Comparison of ENCODE assay signal across 7 cellular contexts in genomic region chr1:150560986-150561829, GRCh38. TPM values are rescaled to one million over a fixed set of nuclear protein-coding genes. Genes with fewer than 3 reads are reported as not detected.
DNase-seq lines count a peak whose midpoint lies in the region; TF ChIP-seq lines count a peak whose summit lies in the region.

No MANE protein-coding gene starts in this region.

- in situ Hi-C loops in GM13977 (cut with MboI; ENCODE audit: low pct_unique_long_range_greater_than_20kb, low sequenced_read_pairs, unreplicated experiment) = loop anchor here (10.0 kb wide), 1 partner anchor 54 kb away; no protein-coding TSS in a partner anchor

- H3K4me3 Mint-ChIP-seq in endothelial cell (ENCODE audit: unreplicated experiment) = peak overlapping the region; percentile 94

- DNase-seq in GM13977 (ENCODE audit: low spot score) (peak; percentile 85), HPDE6-E6E7 (ENCODE audit: extremely low spot score) (peak; percentile 89), NOMO-1 treated with dmso at 0.1 percent for 144 hours (lab: John Stamatoyannopoulos, UW; ENCODE audit: unreplicated experiment) (peak; percentile 77), activated T-cell treated with anti-CD3 and anti-CD28 coated beads for 1 hour (ENCODE audit: low read depth) (peak; percentile 76), endothelial cell (ENCODE audit: low spot score) (peak; percentile 95), midbrain (lab: John Stamatoyannopoulos, UW) (peak; percentile 85)
- peak; percentile 61 to 69 for DNase-seq in stimulated activated CD8-positive, alpha-beta memory T cell treated with anti-CD3 and anti-CD28 coated beads, Interleukin-15, amount 100 ng/mL, for 4 hours (ENCODE audit: low read depth in 2 of 2)

- H3K27me3 Mint-ChIP-seq in endothelial cell (ENCODE audit: unreplicated experiment) = peaks cover 12% of the 10 kb centered on the region

- H3K9me3 Mint-ChIP-seq in endothelial cell (ENCODE audit: unreplicated experiment) = no peaks in the 10 kb centered on the region

- peaks cover 4% of the 10 kb centered on the region for H3K36me3 Mint-ChIP-seq in endothelial cell (ENCODE audit: low read depth, unreplicated experiment)

- TF ChIP-seq CTCF in GM13977 (IDR thresholded peaks at IDR 0.05; ENCODE audit: extremely low read depth, insufficient read depth, missing control alignments) (peak; percentile 94), endothelial cell (IDR thresholded peaks at IDR 0.05; ENCODE audit: unreplicated experiment) (peak; percentile 73)

- peak overlapping the region; percentile 100 for H3K27ac Mint-ChIP-seq in endothelial cell (ENCODE audit: unreplicated experiment)

- peaks cover 45% of the 10 kb centered on the region for H3K4me1 Mint-ChIP-seq in endothelial cell (ENCODE audit: unreplicated experiment)

RNA-seq across cellular contexts. Expression of gene ADAMTSL4, which starts 12.0 kb away (rescaled TPM):
- total RNA-seq in endothelial cell (ENCODE audit: unreplicated experiment) = 0.36 TPM

RNA-seq across cellular contexts. Expression of gene MCL1, which starts 18.2 kb away (rescaled TPM):
- total RNA-seq in endothelial cell (ENCODE audit: unreplicated experiment) = 193 TPM

RNA-seq across cellular contexts. Expression of gene FALEC, which starts 45.7 kb away (rescaled TPM):
- total RNA-seq in endothelial cell (ENCODE audit: unreplicated experiment) = 1.2 TPM

RNA-seq across cellular contexts. Expression of gene ECM1, which starts 53.3 kb away (rescaled TPM):
- total RNA-seq in endothelial cell (ENCODE audit: unreplicated experiment) = 637 TPM

Comparison
In these comparisons a context has a peak if more than half of its experiments do, and no peak if none do; other contexts are left out.
1. Peak in every context shown above with its lines: DNase-seq.